18 cellular contexts compared by ENCODE assay signal in the genomic region with DNA sequence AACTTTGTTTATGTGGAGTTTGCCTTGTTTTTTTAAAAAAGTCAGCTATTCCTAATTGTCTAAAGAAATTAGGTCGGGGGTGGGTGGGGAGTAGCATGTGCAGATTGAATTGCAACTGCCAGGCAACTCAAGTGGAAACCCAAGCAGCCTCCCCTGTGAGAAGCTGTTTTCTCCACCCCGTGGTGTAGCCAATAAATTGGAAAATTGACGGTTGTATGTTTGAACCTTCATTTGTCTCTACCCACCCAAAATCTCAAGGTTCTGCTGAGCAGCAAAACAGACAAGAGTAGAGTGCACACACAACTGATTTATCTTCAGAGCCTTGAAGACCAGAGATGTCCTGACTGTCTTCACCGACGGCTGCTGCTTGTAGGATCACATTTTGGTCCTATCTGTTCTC.
A peak's percentile ranks its signal among the peaks of the same experiment; 100 is the strongest.
DNase-seq lines count a peak whose midpoint lies in the region; ATAC-seq and TF ChIP-seq lines count a peak whose summit lies in the region.
"Had no signal": no experiment of that assay in that cellular context is flagged by ENCODE, and none has a peak within 500 bp of the region (broad histone marks: within the 10 kb centered on the region; RNA-seq: fewer than 3 reads in every experiment).

No MANE protein-coding gene starts in this region.

- no peak for ATAC-seq in HG02840 (IDR thresholded peaks at IDR 0.05; ENCODE audit: low FRiP score, unreplicated experiment)

- no peaks in the 10 kb centered on the region for H3K36me3 Mint-ChIP-seq in nephron progenitor cell (ENCODE audit: low read depth)
- H3K36me3 Mint-ChIP-seq in type B pancreatic cell: no peaks in the 10 kb centered on the region

- TF ChIP-seq CTCF in nephron progenitor cell (IDR thresholded peaks at IDR 0.05): no peak
- TF ChIP-seq CTCF in type B pancreatic cell (conservative IDR thresholded peaks at IDR 0.05): no peak

- peak overlapping the region; percentile 19 for H3K4me3 Mint-ChIP-seq in nephron progenitor cell
- H3K4me3 Mint-ChIP-seq in type B pancreatic cell: no peak overlapping the region

- DNase-seq in NCI-H1417 (lab: John Stamatoyannopoulos, UW) (peak; percentile 39 to 65 (median 47)), NCI-H1417 treated with DMSO at 0.1 percent for 48 hours (lab: John Stamatoyannopoulos, UW) (no peak), NCI-H2171 (lab: John Stamatoyannopoulos, UW) (peak; percentile 27), nephron progenitor cell (no peak), type B pancreatic cell (ENCODE audit: extremely low spot score, unreplicated experiment) (no peak), midbrain (lab: John Stamatoyannopoulos, UW) (no peak)
- DNase-seq: 8988T, ACHN, Calu3, DMS79 treated with DMSO at 0.1 percent for 48 hours, GF-D8, HCEC 1CT, NCI-H1105, NCI-H1694 treated with DMSO at 0.1 percent for 48 hours, NCI-H2081, NCI-H446 treated with DMSO at 0.1 percent for 48 hours, SIG-M5 had no signal

- peaks cover 4% of the 10 kb centered on the region for H3K27me3 Mint-ChIP-seq in nephron progenitor cell (ENCODE audit: low read depth, poor library complexity)
- H3K27me3 Mint-ChIP-seq in type B pancreatic cell: no peaks in the 10 kb centered on the region

- H3K27ac Mint-ChIP-seq in nephron progenitor cell (peak overlapping the region; percentile 97), type B pancreatic cell (peak overlapping the region; percentile 87)

- H3K4me1 Mint-ChIP-seq in nephron progenitor cell: peaks cover 41% of the 10 kb centered on the region
- H3K4me1 Mint-ChIP-seq in type B pancreatic cell (ENCODE audit: unreplicated experiment): peaks cover 40% of the 10 kb centered on the region

- H3K9me3 Mint-ChIP-seq in nephron progenitor cell: no peaks in the 10 kb centered on the region
- H3K9me3 Mint-ChIP-seq in type B pancreatic cell: no peaks in the 10 kb centered on the region

Comparison
In these comparisons a context has a peak if more than half of its experiments do, and no peak if none do; other contexts are left out.
1. DNase-seq: peak in NCI-H1417 (3 of 3) and NCI-H2171 (single experiment); none in NCI-H1417 treated with DMSO at 0.1 percent for 48 hours (single experiment), nephron progenitor cell (single experiment), type B pancreatic cell (single experiment) and midbrain (single experiment).